Comparison of ENCODE assay signal across 1 cellular context in the genomic region with DNA sequence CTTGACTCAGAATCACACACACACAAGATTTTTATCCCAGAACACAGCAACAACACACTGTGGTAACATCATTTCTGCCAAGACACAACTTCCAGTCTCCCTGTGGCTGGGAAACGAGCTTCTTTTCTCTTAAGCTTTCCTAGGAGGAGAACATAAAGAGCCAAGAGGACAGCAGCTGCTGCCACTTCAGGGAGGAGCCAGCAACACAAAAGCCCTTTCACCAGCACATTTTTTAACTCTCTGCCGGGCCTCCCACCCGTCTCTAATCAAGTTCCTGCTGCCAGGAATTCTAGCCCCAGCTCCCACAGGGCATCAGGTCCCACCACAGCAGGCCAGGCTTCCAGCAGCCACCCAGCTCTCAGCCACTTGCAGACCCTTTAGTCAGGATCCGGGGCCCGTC.
TF ChIP-seq lines count a peak whose summit lies in the region.

No MANE protein-coding gene starts in this region.

TF ChIP-seq in H1, 55 proteins besides CTCF, POLR2A, EP300 and RAD21 (continued from another document):
- TF ChIP-seq ATF2 (IDR thresholded peaks at IDR 0.05; ENCODE audit: low read length), result 0 out of 2 replicates have a peak, but pooled peaks have one; percentile 35
- TF ChIP-seq CBX8 (IDR thresholded peaks at IDR 0.05; ENCODE audit: borderline replicate concordance, low read depth, low read length), result no peak
- peak; percentile 55; the same call in 1 of the 2 replicates for TF ChIP-seq SP1 (IDR thresholded peaks at IDR 0.05; ENCODE audit: low read depth, low read length)
- TF ChIP-seq POLR2AphosphoS5 (IDR thresholded peaks at IDR 0.05; ENCODE audit: low read depth, low read length), result peak; percentile 71
- TF ChIP-seq, protein P1, sequence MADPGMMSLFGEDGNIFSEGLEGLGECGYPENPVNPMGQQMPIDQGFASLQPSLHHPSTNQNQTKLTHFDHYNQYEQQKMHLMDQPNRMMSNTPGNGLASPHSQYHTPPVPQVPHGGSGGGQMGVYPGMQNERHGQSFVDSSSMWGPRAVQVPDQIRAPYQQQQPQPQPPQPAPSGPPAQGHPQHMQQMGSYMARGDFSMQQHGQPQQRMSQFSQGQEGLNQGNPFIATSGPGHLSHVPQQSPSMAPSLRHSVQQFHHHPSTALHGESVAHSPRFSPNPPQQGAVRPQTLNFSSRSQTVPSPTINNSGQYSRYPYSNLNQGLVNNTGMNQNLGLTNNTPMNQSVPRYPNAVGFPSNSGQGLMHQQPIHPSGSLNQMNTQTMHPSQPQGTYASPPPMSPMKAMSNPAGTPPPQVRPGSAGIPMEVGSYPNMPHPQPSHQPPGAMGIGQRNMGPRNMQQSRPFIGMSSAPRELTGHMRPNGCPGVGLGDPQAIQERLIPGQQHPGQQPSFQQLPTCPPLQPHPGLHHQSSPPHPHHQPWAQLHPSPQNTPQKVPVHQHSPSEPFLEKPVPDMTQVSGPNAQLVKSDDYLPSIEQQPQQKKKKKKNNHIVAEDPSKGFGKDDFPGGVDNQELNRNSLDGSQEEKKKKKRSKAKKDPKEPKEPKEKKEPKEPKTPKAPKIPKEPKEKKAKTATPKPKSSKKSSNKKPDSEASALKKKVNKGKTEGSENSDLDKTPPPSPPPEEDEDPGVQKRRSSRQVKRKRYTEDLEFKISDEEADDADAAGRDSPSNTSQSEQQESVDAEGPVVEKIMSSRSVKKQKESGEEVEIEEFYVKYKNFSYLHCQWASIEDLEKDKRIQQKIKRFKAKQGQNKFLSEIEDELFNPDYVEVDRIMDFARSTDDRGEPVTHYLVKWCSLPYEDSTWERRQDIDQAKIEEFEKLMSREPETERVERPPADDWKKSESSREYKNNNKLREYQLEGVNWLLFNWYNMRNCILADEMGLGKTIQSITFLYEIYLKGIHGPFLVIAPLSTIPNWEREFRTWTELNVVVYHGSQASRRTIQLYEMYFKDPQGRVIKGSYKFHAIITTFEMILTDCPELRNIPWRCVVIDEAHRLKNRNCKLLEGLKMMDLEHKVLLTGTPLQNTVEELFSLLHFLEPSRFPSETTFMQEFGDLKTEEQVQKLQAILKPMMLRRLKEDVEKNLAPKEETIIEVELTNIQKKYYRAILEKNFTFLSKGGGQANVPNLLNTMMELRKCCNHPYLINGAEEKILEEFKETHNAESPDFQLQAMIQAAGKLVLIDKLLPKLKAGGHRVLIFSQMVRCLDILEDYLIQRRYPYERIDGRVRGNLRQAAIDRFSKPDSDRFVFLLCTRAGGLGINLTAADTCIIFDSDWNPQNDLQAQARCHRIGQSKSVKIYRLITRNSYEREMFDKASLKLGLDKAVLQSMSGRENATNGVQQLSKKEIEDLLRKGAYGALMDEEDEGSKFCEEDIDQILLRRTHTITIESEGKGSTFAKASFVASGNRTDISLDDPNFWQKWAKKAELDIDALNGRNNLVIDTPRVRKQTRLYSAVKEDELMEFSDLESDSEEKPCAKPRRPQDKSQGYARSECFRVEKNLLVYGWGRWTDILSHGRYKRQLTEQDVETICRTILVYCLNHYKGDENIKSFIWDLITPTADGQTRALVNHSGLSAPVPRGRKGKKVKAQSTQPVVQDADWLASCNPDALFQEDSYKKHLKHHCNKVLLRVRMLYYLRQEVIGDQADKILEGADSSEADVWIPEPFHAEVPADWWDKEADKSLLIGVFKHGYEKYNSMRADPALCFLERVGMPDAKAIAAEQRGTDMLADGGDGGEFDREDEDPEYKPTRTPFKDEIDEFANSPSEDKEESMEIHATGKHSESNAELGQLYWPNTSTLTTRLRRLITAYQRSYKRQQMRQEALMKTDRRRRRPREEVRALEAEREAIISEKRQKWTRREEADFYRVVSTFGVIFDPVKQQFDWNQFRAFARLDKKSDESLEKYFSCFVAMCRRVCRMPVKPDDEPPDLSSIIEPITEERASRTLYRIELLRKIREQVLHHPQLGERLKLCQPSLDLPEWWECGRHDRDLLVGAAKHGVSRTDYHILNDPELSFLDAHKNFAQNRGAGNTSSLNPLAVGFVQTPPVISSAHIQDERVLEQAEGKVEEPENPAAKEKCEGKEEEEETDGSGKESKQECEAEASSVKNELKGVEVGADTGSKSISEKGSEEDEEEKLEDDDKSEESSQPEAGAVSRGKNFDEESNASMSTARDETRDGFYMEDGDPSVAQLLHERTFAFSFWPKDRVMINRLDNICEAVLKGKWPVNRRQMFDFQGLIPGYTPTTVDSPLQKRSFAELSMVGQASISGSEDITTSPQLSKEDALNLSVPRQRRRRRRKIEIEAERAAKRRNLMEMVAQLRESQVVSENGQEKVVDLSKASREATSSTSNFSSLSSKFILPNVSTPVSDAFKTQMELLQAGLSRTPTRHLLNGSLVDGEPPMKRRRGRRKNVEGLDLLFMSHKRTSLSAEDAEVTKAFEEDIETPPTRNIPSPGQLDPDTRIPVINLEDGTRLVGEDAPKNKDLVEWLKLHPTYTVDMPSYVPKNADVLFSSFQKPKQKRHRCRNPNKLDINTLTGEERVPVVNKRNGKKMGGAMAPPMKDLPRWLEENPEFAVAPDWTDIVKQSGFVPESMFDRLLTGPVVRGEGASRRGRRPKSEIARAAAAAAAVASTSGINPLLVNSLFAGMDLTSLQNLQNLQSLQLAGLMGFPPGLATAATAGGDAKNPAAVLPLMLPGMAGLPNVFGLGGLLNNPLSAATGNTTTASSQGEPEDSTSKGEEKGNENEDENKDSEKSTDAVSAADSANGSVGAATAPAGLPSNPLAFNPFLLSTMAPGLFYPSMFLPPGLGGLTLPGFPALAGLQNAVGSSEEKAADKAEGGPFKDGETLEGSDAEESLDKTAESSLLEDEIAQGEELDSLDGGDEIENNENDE (IDR thresholded peaks at IDR 0.05; ENCODE audit: insufficient replicate concordance, low read length), result peak; percentile 54
- peak; percentile 89 for TF ChIP-seq TCF12 (IDR thresholded peaks at IDR 0.05; ENCODE audit: low read depth, low read length)
TF ChIP-seq in H1: peak in this region for 9.
